ENCODE assay signal across 23 cellular contexts in genomic region chr11:35104655-35105054, GRCh38.
"Had no signal": no experiment of that assay in that cellular context is flagged by ENCODE, and none has a peak within 500 bp of the region (broad histone marks: within the 10 kb centered on the region; RNA-seq: fewer than 3 reads in every experiment).

No MANE protein-coding gene starts in this region.

- DNase-seq: effector memory CD8-positive, alpha-beta T cell; esophagus squamous epithelium; foreskin fibroblast; glutamatergic neuron; left lung; lower lobe of right lung; natural killer cell; posterior cingulate gyrus; sigmoid colon; stimulated activated CD4-positive, alpha-beta T cell treated with anti-CD3 and anti-CD28 coated beads, Interleukin-2, amount 100 ng/mL, for 24 hours; stimulated activated CD4-positive, alpha-beta T cell treated with anti-CD3 and anti-CD28 coated beads, Interleukin-4, amount 100 ng/mL, for 4 hours; stimulated activated naive B cell treated with anti-CD40 and anti-IgM and Interleukin-4, amounts not matched to agents 10 μg/mL and 1 μg/mL and 100 μg/mL, for 72 hours; uterus had no signal

- H3K27me3 Mint-ChIP-seq: dendritic cell treated with granulocyte-macrophage colony-stimulating factor and Interleukin-4, amounts not matched to agents 40 ng/mL and 50 ng/mL, for 4 days; effector memory CD8-positive, alpha-beta T cell; memory B cell; stimulated activated naive B cell treated with anti-CD40 and anti-IgM and Interleukin-4, amounts not matched to agents 10 μg/mL and 1 μg/mL and 100 μg/mL, for 72 hours had no signal

- H3K36me3 Mint-ChIP-seq: memory B cell; mesothelial cell of epicardium; natural killer cell; stimulated activated naive B cell treated with anti-CD40 and anti-IgM and Interleukin-4, amounts not matched to agents 10 μg/mL and 1 μg/mL and 100 μg/mL, for 72 hours; type B pancreatic cell had no signal

- H3K9me3 Mint-ChIP-seq: dendritic cell treated with granulocyte-macrophage colony-stimulating factor and Interleukin-4, amounts not matched to agents 40 ng/mL and 50 ng/mL, for 4 days; effector memory CD8-positive, alpha-beta T cell; memory B cell; natural killer cell; type B pancreatic cell had no signal

- H3K4me1 Mint-ChIP-seq: mesothelial cell of epicardium, neural crest cell had no signal

- H3K27ac Mint-ChIP-seq: memory B cell, mesothelial cell of epicardium, type B pancreatic cell had no signal

- H3K27ac ChIP-seq: epithelial cell of prostate, esophagus squamous epithelium, left lung, lower lobe of right lung, suprapubic skin, thyroid gland, uterus had no signal

- H3K4me3 Mint-ChIP-seq: dendritic cell treated with granulocyte-macrophage colony-stimulating factor and Interleukin-4, amounts not matched to agents 40 ng/mL and 50 ng/mL, for 4 days; effector memory CD8-positive, alpha-beta T cell; memory B cell; mesothelial cell of epicardium; natural killer cell; neural crest cell; stimulated activated naive B cell treated with anti-CD40 and anti-IgM and Interleukin-4, amounts not matched to agents 10 μg/mL and 1 μg/mL and 100 μg/mL, for 72 hours; type B pancreatic cell had no signal

- H3K9me3 ChIP-seq: esophagus squamous epithelium, gastroesophageal sphincter, left lung, lower lobe of right lung, sigmoid colon, suprapubic skin, thyroid gland, uterus had no signal

- ATAC-seq: effector memory CD8-positive, alpha-beta T cell; natural killer cell; stimulated activated naive B cell treated with anti-CD40 and anti-IgM and Interleukin-4, amounts not matched to agents 10 μg/mL and 1 μg/mL and 100 μg/mL, for 72 hours had no signal

- H3K27me3 ChIP-seq: esophagus squamous epithelium, gastroesophageal sphincter, left lung, sigmoid colon, suprapubic skin, thyroid gland, uterus had no signal

- H3K4me3 ChIP-seq: esophagus squamous epithelium, gastroesophageal sphincter, left lung, lower lobe of right lung, sigmoid colon, skin epidermis, suprapubic skin, thyroid gland, uterus had no signal

- H3K36me3 ChIP-seq: esophagus squamous epithelium, gastroesophageal sphincter, left lung, lower lobe of right lung, sigmoid colon, suprapubic skin, thyroid gland, uterus had no signal
